In genomic region chr15:75809986-75810750, GRCh38 we compare ENCODE assay signal across 8 cellular contexts. TPM values are rescaled to one million over a fixed set of nuclear protein-coding genes. Genes with fewer than 3 reads are reported as not detected.
DNase-seq lines count a peak whose midpoint lies in the region; ATAC-seq and TF ChIP-seq lines count a peak whose summit lies in the region.

No MANE protein-coding gene starts in this region.

- no peaks in the 10 kb centered on the region for H3K9me3 Mint-ChIP-seq in activated naive CD8-positive, alpha-beta T cell treated with anti-CD3 and anti-CD28 coated beads, Interleukin-2, amount 50 U/mL, for 24 hours

- TF ChIP-seq POLR2A in NB4 (IDR thresholded peaks at IDR 0.05; ENCODE audit: extremely low read depth, insufficient read length) = no peak

- H3K4me3 ChIP-seq in NB4 (ENCODE audit: low read depth, low read length) = no peak overlapping the region
- H3K4me3 ChIP-seq in liver (ENCODE audit: low read depth in 1 of 3, low read length in 3 of 3) = no peak overlapping the region

- no peaks in the 10 kb centered on the region for H3K36me3 Mint-ChIP-seq in activated naive CD8-positive, alpha-beta T cell treated with anti-CD3 and anti-CD28 coated beads, Interleukin-2, amount 50 U/mL, for 24 hours (ENCODE audit: low read depth)

- peaks cover 2% of the 10 kb centered on the region for H3K27me3 Mint-ChIP-seq in activated naive CD8-positive, alpha-beta T cell treated with anti-CD3 and anti-CD28 coated beads, Interleukin-2, amount 50 U/mL, for 24 hours

- TF ChIP-seq RAD21 in liver (IDR thresholded peaks at IDR 0.05) = peak; percentile 84 to 87

- TF ChIP-seq CTCF in NB4 (IDR thresholded peaks at IDR 0.05; ENCODE audit: low read depth, low read length) (peak; percentile 57), liver (IDR thresholded peaks at IDR 0.05; ENCODE audit: low read depth, low read length, missing input control) (peak; percentile 56)

- H3K9ac ChIP-seq in liver (ENCODE audit: low read depth in 1 of 2, low read length in 2 of 2) = no peak overlapping the region

- DNase-seq in DMS 273 (lab: John Stamatoyannopoulos, UW; ENCODE audit: unreplicated experiment) (peak; percentile 47), DMS 273 treated with DMSO at 0.1 percent for 48 hours (lab: John Stamatoyannopoulos, UW) (no peak), NB4 (ENCODE audit: low read depth) (peak; percentile 61), OCI-M2 (lab: John Stamatoyannopoulos, UW; ENCODE audit: unreplicated experiment) (no peak)
- DNase-seq in activated naive CD8-positive, alpha-beta T cell treated with anti-CD3 and anti-CD28 coated beads, Interleukin-2, amount 50 U/mL, for 24 hours = peak; percentile 16

- peaks cover 0 to 3% (median 0%) of the 10 kb centered on the region in 4 donors for H3K4me1 ChIP-seq in liver (ENCODE audit: control insufficient read depth in 4 of 4, insufficient read depth in 4 of 4, low read length in 3 of 4)

- 84% methylated on average over 10 of the region's 10 CpGs for WGBS in liver

- no peak overlapping the region for H3K27ac Mint-ChIP-seq in activated naive CD8-positive, alpha-beta T cell treated with anti-CD3 and anti-CD28 coated beads, Interleukin-2, amount 50 U/mL, for 24 hours

- H3K27ac ChIP-seq in liver (ENCODE audit: low read depth in 1 of 2, low read length in 2 of 2) = no peak overlapping the region

- ATAC-seq in activated naive CD8-positive, alpha-beta T cell treated with anti-CD3 and anti-CD28 coated beads, Interleukin-2, amount 50 U/mL, for 24 hours = peak; percentile 54
- ATAC-seq in HG02970 (IDR thresholded peaks at IDR 0.05; ENCODE audit: low FRiP score, unreplicated experiment) (no peak), HG02588 (IDR thresholded peaks at IDR 0.05; ENCODE audit: unreplicated experiment) (no peak)

- no peaks in the 10 kb centered on the region for H3K9me3 ChIP-seq in liver (ENCODE audit: control insufficient read depth in 4 of 4, low read length in 3 of 4)

- peaks cover 7% of the 10 kb centered on the region for H3K4me1 Mint-ChIP-seq in activated naive CD8-positive, alpha-beta T cell treated with anti-CD3 and anti-CD28 coated beads, Interleukin-2, amount 50 U/mL, for 24 hours

- no peak overlapping the region for H3K4me3 Mint-ChIP-seq in activated naive CD8-positive, alpha-beta T cell treated with anti-CD3 and anti-CD28 coated beads, Interleukin-2, amount 50 U/mL, for 24 hours

- H3K36me3 ChIP-seq in liver (ENCODE audit: control insufficient read depth in 4 of 4, insufficient read depth in 3 of 4, low read depth in 1 of 4, low read length in 3 of 4) = no peaks in the 10 kb centered on the region

- H3K27me3 ChIP-seq in liver (ENCODE audit: control insufficient read depth in 4 of 4, insufficient read depth in 4 of 4, low read length in 3 of 4) = no peaks in the 10 kb centered on the region

TF ChIP-seq in liver, 16 proteins besides CTCF, POLR2A, EP300 and RAD21:
- peak; percentile 18 for TF ChIP-seq SP1 (IDR thresholded peaks at IDR 0.05)
- peak in 1 of 2 donors; percentile 9 for TF ChIP-seq RXRA (IDR thresholded peaks at IDR 0.05)
- no peak for TF ChIP-seq ATF3 (IDR thresholded peaks at IDR 0.05)
- peak; percentile 53 to 64 for TF ChIP-seq HNF4A (conservative IDR thresholded peaks at IDR 0.05)
- TF ChIP-seq GABPA (IDR thresholded peaks at IDR 0.05 in 1 of 2, conservative IDR thresholded peaks at IDR 0.05 in 1 of 2) = no peak
- no peak for TF ChIP-seq MAX (IDR thresholded peaks at IDR 0.05)
- no peak for TF ChIP-seq YY1 (IDR thresholded peaks at IDR 0.05)
- TF ChIP-seq NR2F2 (IDR thresholded peaks at IDR 0.05) = no peak
- no peak for TF ChIP-seq FOXA1 (IDR thresholded peaks at IDR 0.05)

RNA-seq across cellular contexts. Expression of gene UBE2Q2, which starts 33.1 kb away (rescaled TPM):
- total RNA-seq in liver = 10 to 100 TPM in 1 of 2 donors, 1 to 10 TPM in 1; 6.5 to 14.4 TPM
- polyA plus RNA-seq in liver = 1 to 10 TPM; 2.4 to 4.0 TPM

Comparison
In these comparisons a context has a peak if more than half of its experiments do, and no peak if none do; other contexts are left out.
1. DNase-seq: peak in DMS 273 (single experiment), NB4 (single experiment) and activated naive CD8-positive, alpha-beta T cell treated with anti-CD3 and anti-CD28 coated beads, Interleukin-2, amount 50 U/mL, for 24 hours (single experiment); none in DMS 273 treated with DMSO at 0.1 percent for 48 hours (single experiment) and OCI-M2 (single experiment).